1 cellular context compared by ENCODE assay signal in the genomic region with DNA sequence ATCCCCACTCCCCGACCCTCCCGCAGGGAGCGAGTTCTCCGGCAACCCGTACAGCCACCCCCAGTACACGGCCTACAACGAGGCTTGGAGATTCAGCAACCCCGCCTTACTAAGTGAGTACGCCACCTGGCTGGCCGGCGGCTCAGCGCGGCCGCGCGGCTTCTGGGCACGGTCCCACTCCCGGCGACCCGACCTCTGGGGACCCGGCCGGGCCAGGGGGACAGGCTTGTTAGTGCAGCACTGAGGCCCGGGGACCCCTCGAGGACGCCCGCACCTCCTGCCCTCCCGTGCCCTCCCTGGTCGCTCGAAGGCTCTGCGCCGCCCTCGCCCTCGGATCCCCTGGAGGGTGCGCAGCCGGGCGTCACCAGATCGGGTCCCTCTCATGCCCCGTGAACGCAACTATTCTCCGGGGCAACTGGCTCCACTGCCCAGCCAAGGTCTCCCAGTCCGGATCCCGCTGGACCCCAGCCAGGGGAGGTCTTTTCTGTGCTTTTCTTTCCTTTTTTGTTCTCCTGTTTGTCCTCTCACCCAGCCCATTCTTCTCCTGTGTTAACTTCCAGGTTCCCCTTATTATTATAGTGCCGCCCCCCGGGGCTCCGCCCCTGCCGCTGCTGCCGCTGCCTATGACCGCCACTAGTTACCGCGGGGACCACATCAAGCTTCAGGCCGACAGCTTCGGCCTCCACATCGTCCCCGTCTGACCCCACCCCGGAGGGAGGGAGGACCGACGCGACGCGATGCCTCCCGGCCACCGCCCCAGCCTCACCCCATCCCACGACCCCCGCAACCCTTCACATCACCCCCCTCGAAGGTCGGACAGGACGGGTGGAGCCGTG.
TF ChIP-seq lines count a peak whose summit lies in the region.

No MANE protein-coding gene starts in this region.

TF ChIP-seq in HepG2, 621 proteins besides CTCF, POLR2A, EP300 and RAD21 (continued from another document and continues in another):
- TF ChIP-seq, protein P1, sequence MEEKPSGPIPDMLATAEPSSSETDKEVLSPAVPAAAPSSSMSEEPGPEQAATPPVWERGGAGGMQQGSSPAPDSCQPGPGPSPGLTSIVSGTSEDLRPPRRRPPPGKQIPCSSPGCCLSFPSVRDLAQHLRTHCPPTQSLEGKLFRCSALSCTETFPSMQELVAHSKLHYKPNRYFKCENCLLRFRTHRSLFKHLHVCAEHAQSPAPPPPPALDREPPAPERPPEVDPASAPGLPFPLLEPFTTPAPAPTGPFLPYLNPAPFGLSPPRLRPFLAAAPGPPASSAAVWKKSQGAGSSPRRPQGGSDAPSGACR (CRISPR knock-in tag; IDR thresholded peaks at IDR 0.05): no peak
- no peak for TF ChIP-seq ZNF598 (CRISPR knock-in tag; IDR thresholded peaks at IDR 0.05; ENCODE audit: borderline replicate concordance)
- no peak for TF ChIP-seq GFI1 (CRISPR knock-in tag; IDR thresholded peaks at IDR 0.05; ENCODE audit: borderline replicate concordance)
- TF ChIP-seq ZNF180 (CRISPR knock-in tag; IDR thresholded peaks at IDR 0.05; ENCODE audit: borderline replicate concordance, low read depth): no peak
- no peak for TF ChIP-seq SRF (IDR thresholded peaks at IDR 0.05; ENCODE audit: low read depth, low read length)
- TF ChIP-seq, protein P2, sequence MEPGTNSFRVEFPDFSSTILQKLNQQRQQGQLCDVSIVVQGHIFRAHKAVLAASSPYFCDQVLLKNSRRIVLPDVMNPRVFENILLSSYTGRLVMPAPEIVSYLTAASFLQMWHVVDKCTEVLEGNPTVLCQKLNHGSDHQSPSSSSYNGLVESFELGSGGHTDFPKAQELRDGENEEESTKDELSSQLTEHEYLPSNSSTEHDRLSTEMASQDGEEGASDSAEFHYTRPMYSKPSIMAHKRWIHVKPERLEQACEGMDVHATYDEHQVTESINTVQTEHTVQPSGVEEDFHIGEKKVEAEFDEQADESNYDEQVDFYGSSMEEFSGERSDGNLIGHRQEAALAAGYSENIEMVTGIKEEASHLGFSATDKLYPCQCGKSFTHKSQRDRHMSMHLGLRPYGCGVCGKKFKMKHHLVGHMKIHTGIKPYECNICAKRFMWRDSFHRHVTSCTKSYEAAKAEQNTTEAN (CRISPR knock-in tag; conservative IDR thresholded peaks at IDR 0.05): no peak
- peak; percentile 71 for TF ChIP-seq IKZF4 (CRISPR knock-in tag; IDR thresholded peaks at IDR 0.05; ENCODE audit: borderline replicate concordance, low read depth, not compliant biosample characterization)
- no peak for TF ChIP-seq ZNF841 (CRISPR knock-in tag; IDR thresholded peaks at IDR 0.05; ENCODE audit: borderline replicate concordance)
- no peak for TF ChIP-seq HCFC1 (IDR thresholded peaks at IDR 0.05; ENCODE audit: low read depth, low read length)
- TF ChIP-seq KDM3A (CRISPR knock-in tag; IDR thresholded peaks at IDR 0.05; ENCODE audit: low read depth): no peak
- TF ChIP-seq, protein P3, sequence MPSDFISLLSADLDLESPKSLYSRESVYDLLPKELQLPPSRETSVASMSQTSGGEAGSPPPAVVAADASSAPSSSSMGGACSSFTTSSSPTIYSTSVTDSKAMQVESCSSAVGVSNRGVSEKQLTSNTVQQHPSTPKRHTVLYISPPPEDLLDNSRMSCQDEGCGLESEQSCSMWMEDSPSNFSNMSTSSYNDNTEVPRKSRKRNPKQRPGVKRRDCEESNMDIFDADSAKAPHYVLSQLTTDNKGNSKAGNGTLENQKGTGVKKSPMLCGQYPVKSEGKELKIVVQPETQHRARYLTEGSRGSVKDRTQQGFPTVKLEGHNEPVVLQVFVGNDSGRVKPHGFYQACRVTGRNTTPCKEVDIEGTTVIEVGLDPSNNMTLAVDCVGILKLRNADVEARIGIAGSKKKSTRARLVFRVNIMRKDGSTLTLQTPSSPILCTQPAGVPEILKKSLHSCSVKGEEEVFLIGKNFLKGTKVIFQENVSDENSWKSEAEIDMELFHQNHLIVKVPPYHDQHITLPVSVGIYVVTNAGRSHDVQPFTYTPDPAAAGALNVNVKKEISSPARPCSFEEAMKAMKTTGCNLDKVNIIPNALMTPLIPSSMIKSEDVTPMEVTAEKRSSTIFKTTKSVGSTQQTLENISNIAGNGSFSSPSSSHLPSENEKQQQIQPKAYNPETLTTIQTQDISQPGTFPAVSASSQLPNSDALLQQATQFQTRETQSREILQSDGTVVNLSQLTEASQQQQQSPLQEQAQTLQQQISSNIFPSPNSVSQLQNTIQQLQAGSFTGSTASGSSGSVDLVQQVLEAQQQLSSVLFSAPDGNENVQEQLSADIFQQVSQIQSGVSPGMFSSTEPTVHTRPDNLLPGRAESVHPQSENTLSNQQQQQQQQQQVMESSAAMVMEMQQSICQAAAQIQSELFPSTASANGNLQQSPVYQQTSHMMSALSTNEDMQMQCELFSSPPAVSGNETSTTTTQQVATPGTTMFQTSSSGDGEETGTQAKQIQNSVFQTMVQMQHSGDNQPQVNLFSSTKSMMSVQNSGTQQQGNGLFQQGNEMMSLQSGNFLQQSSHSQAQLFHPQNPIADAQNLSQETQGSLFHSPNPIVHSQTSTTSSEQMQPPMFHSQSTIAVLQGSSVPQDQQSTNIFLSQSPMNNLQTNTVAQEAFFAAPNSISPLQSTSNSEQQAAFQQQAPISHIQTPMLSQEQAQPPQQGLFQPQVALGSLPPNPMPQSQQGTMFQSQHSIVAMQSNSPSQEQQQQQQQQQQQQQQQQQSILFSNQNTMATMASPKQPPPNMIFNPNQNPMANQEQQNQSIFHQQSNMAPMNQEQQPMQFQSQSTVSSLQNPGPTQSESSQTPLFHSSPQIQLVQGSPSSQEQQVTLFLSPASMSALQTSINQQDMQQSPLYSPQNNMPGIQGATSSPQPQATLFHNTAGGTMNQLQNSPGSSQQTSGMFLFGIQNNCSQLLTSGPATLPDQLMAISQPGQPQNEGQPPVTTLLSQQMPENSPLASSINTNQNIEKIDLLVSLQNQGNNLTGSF (CRISPR knock-in tag; IDR thresholded peaks at IDR 0.05): no peak
- TF ChIP-seq, protein P4, sequence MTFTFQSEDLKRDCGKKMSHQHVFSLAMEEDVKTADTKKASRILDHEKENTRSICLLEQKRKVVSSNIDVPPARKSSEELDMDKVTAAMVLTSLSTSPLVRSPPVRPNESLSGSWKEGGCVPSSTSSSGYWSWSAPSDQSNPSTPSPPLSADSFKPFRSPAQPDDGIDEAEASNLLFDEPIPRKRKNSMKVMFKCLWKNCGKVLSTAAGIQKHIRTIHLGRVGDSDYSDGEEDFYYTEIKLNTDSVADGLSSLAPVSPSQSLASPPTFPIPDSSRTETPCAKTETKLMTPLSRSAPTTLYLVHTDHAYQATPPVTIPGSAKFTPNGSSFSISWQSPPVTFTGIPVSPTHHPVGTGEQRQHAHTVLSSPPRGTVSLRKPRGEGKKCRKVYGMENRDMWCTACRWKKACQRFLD (CRISPR knock-in tag; IDR thresholded peaks at IDR 0.05; ENCODE audit: borderline replicate concordance): 0 out of 2 replicates have a peak, but pooled peaks have one; percentile 10
- no peak for TF ChIP-seq ZNF839 (CRISPR knock-in tag; IDR thresholded peaks at IDR 0.05; ENCODE audit: borderline replicate concordance)
- TF ChIP-seq, protein P5, sequence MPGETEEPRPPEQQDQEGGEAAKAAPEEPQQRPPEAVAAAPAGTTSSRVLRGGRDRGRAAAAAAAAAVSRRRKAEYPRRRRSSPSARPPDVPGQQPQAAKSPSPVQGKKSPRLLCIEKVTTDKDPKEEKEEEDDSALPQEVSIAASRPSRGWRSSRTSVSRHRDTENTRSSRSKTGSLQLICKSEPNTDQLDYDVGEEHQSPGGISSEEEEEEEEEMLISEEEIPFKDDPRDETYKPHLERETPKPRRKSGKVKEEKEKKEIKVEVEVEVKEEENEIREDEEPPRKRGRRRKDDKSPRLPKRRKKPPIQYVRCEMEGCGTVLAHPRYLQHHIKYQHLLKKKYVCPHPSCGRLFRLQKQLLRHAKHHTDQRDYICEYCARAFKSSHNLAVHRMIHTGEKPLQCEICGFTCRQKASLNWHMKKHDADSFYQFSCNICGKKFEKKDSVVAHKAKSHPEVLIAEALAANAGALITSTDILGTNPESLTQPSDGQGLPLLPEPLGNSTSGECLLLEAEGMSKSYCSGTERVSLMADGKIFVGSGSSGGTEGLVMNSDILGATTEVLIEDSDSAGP (CRISPR knock-in tag; IDR thresholded peaks at IDR 0.05; ENCODE audit: borderline replicate concordance): peak; percentile 22; the same call in 1 of the 2 replicates
- TF ChIP-seq NFE2L1 (CRISPR knock-in tag; IDR thresholded peaks at IDR 0.05; ENCODE audit: borderline replicate concordance): no peak
- TF ChIP-seq ZBTB37 (CRISPR knock-in tag; IDR thresholded peaks at IDR 0.05): no peak
- TF ChIP-seq SIX1 (CRISPR knock-in tag; IDR thresholded peaks at IDR 0.05; ENCODE audit: borderline replicate concordance): no peak
- TF ChIP-seq, protein P6, sequence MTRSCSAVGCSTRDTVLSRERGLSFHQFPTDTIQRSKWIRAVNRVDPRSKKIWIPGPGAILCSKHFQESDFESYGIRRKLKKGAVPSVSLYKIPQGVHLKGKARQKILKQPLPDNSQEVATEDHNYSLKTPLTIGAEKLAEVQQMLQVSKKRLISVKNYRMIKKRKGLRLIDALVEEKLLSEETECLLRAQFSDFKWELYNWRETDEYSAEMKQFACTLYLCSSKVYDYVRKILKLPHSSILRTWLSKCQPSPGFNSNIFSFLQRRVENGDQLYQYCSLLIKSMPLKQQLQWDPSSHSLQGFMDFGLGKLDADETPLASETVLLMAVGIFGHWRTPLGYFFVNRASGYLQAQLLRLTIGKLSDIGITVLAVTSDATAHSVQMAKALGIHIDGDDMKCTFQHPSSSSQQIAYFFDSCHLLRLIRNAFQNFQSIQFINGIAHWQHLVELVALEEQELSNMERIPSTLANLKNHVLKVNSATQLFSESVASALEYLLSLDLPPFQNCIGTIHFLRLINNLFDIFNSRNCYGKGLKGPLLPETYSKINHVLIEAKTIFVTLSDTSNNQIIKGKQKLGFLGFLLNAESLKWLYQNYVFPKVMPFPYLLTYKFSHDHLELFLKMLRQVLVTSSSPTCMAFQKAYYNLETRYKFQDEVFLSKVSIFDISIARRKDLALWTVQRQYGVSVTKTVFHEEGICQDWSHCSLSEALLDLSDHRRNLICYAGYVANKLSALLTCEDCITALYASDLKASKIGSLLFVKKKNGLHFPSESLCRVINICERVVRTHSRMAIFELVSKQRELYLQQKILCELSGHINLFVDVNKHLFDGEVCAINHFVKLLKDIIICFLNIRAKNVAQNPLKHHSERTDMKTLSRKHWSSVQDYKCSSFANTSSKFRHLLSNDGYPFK (CRISPR knock-in tag; IDR thresholded peaks at IDR 0.05; ENCODE audit: borderline replicate concordance): no peak; the same call in 1 of the 2 replicates
- TF ChIP-seq, protein P7, sequence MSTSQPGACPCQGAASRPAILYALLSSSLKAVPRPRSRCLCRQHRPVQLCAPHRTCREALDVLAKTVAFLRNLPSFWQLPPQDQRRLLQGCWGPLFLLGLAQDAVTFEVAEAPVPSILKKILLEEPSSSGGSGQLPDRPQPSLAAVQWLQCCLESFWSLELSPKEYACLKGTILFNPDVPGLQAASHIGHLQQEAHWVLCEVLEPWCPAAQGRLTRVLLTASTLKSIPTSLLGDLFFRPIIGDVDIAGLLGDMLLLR (CRISPR knock-in tag; IDR thresholded peaks at IDR 0.05): no peak
- no peak; the same call in 1 of the 2 replicates for TF ChIP-seq MYC (CRISPR knock-in tag; IDR thresholded peaks at IDR 0.05; ENCODE audit: borderline replicate concordance)
- TF ChIP-seq ZNF547 (CRISPR knock-in tag; IDR thresholded peaks at IDR 0.05): no peak
- TF ChIP-seq HNRNPL (IDR thresholded peaks at IDR 0.05; ENCODE audit: low read depth, low read length): 0 out of 2 replicates have a peak, but pooled peaks have one; percentile 28
- no peak for TF ChIP-seq HMG20A (CRISPR knock-in tag; IDR thresholded peaks at IDR 0.05; ENCODE audit: borderline replicate concordance)
- no peak for TF ChIP-seq ZNF737 (CRISPR knock-in tag; IDR thresholded peaks at IDR 0.05; ENCODE audit: borderline replicate concordance)
- TF ChIP-seq ATRX (CRISPR knock-in tag; IDR thresholded peaks at IDR 0.05; ENCODE audit: borderline replicate concordance): no peak
- TF ChIP-seq, protein P8, sequence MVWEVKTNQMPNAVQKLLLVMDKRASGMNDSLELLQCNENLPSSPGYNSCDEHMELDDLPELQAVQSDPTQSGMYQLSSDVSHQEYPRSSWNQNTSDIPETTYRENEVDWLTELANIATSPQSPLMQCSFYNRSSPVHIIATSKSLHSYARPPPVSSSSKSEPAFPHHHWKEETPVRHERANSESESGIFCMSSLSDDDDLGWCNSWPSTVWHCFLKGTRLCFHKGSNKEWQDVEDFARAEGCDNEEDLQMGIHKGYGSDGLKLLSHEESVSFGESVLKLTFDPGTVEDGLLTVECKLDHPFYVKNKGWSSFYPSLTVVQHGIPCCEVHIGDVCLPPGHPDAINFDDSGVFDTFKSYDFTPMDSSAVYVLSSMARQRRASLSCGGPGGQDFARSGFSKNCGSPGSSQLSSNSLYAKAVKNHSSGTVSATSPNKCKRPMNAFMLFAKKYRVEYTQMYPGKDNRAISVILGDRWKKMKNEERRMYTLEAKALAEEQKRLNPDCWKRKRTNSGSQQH (CRISPR knock-in tag; IDR thresholded peaks at IDR 0.05; ENCODE audit: low read depth): no peak
- no peak for TF ChIP-seq ZNF335 (CRISPR knock-in tag; IDR thresholded peaks at IDR 0.05)
- no peak for TF ChIP-seq ZNF564 (CRISPR knock-in tag; IDR thresholded peaks at IDR 0.05)
- no peak for TF ChIP-seq ZNF772 (CRISPR knock-in tag; IDR thresholded peaks at IDR 0.05)
- no peak; the same call in 1 of the 2 replicates for TF ChIP-seq ZNF709 (CRISPR knock-in tag; IDR thresholded peaks at IDR 0.05)
- no peak for TF ChIP-seq PBX2 (CRISPR knock-in tag; IDR thresholded peaks at IDR 0.05)
- no peak for TF ChIP-seq PAF1 (CRISPR knock-in tag; IDR thresholded peaks at IDR 0.05)
- no peak for TF ChIP-seq MAFG (CRISPR knock-in tag; IDR thresholded peaks at IDR 0.05)
- 0 out of 2 replicates have a peak, but pooled peaks have one; percentile 3 for TF ChIP-seq PHF21A (CRISPR knock-in tag; IDR thresholded peaks at IDR 0.05)
- TF ChIP-seq CBX2 (IDR thresholded peaks at IDR 0.05; ENCODE audit: low read depth, low read length): no peak
- TF ChIP-seq CBX2 (CRISPR knock-in tag; IDR thresholded peaks at IDR 0.05; ENCODE audit: low read depth): no peak
- TF ChIP-seq ZNF670 (CRISPR knock-in tag; IDR thresholded peaks at IDR 0.05; ENCODE audit: borderline replicate concordance): no peak
- TF ChIP-seq POGZ (CRISPR knock-in tag; IDR thresholded peaks at IDR 0.05): peak; percentile 41; the same call in 1 of the 2 replicates
